In genomic region chr13:95677564-95678386, GRCh38 we compare ENCODE assay signal across 8 cellular contexts. TPM values are rescaled to one million over a fixed set of nuclear protein-coding genes. Genes with fewer than 3 reads are reported as not detected.
A peak's percentile ranks its signal among the peaks of the same experiment; 100 is the strongest.
DNase-seq lines count a peak whose midpoint lies in the region; ATAC-seq, FAIRE-seq and TF ChIP-seq lines count a peak whose summit lies in the region.

No MANE protein-coding gene starts in this region.

- H3K27ac ChIP-seq in SU-DHL-6 (ENCODE audit: low read depth, low read length): peak overlapping the region; percentile 45; the same call in 1 of the 2 replicates

- TF ChIP-seq POLR2A in H54 (IDR thresholded peaks at IDR 0.05; ENCODE audit: low read depth, low read length) (no peak), erythroblast (IDR thresholded peaks at IDR 0.05; ENCODE audit: low read length) (no peak)

- peaks cover 11% of the 10 kb centered on the region; the same call in 1 of the 2 replicates for H3F3A ChIP-seq in SU-DHL-6 (ENCODE audit: insufficient read depth)

- H3K36me3 Mint-ChIP-seq in nephron (ENCODE audit: low read depth): peaks cover 41% of the 10 kb centered on the region

- H3K36me3 ChIP-seq in BJ (ENCODE audit: control insufficient read depth, insufficient read depth, low read length) (no peaks in the 10 kb centered on the region), SU-DHL-6 (ENCODE audit: low read length) (0 out of 2 replicates have a peak, but pooled peaks cover 1% of the 10 kb centered on the region)

- ATAC-seq in GM19351 (IDR thresholded peaks at IDR 0.05; ENCODE audit: unreplicated experiment) (no peak), HG03460 (IDR thresholded peaks at IDR 0.05; ENCODE audit: unreplicated experiment) (no peak)

- H3K9me3 ChIP-seq in SU-DHL-6 (ENCODE audit: insufficient read depth, low read length): no peaks in the 10 kb centered on the region

- no peak for TF ChIP-seq CTCF in BJ (IDR thresholded peaks at IDR 0.05; ENCODE audit: insufficient read depth, low read depth, low read length)
- TF ChIP-seq CTCF in SU-DHL-6 (IDR thresholded peaks at IDR 0.05; ENCODE audit: insufficient read depth, low read length, poor library complexity, severe bottlenecking): no peak
- no peak for TF ChIP-seq CTCF in nephron (IDR thresholded peaks at IDR 0.05; ENCODE audit: unreplicated experiment in 3 of 3)

- H3K4me2 ChIP-seq in SU-DHL-6 (ENCODE audit: low read depth, low read length, poor library complexity, severe bottlenecking): peak overlapping the region; percentile 82

- peaks cover 22% of the 10 kb centered on the region; the same call in 1 of the 2 replicates for H4K20me1 ChIP-seq in SU-DHL-6 (ENCODE audit: low read depth, low read length)

- no peaks in the 10 kb centered on the region for H3K27me3 ChIP-seq in BJ (ENCODE audit: control insufficient read depth, insufficient read depth, low read length)
- no peaks in the 10 kb centered on the region for H3K27me3 ChIP-seq in SU-DHL-6 (ENCODE audit: low read length)

- H3K79me2 ChIP-seq in SU-DHL-6 (ENCODE audit: insufficient read depth, low read length): peaks cover 63% of the 10 kb centered on the region

- CTCF ChIA-PET in BJ (lab: Yijun Ruan, JAX): interaction anchor here (0.7 kb wide), 1 partner anchor 18 kb away, joined by 5 read pairs; no protein-coding TSS in a partner anchor

- H3K27me3 Mint-ChIP-seq in nephron (ENCODE audit: low read depth): no peaks in the 10 kb centered on the region

- peak; percentile 95 for FAIRE-seq in H54 (lab: Jason Lieb, UNC)

- peak overlapping the region; percentile 88 to 95 (median 94) for H3K27ac Mint-ChIP-seq in nephron

- peaks cover 21% of the 10 kb centered on the region for H3K9me3 Mint-ChIP-seq in nephron

- H3K4me3 ChIP-seq in BJ (ENCODE audit: low read depth, low read length): peak overlapping the region; percentile 94
- peak overlapping the region; percentile 97 for H3K4me3 ChIP-seq in SU-DHL-6 (ENCODE audit: insufficient read depth, low read length, poor library complexity, severe bottlenecking)

- POLR2A ChIA-PET in BJ (lab: Charles Lee): interaction anchor here (0.5 kb wide), 1 partner anchor 27 kb away, joined by 17 read pairs; no protein-coding TSS in a partner anchor

- H3K9ac ChIP-seq in SU-DHL-6 (ENCODE audit: low read length): peak overlapping the region; percentile 97

- no peaks in the 10 kb centered on the region for H3K9me2 ChIP-seq in SU-DHL-6 (replicated peaks; ENCODE audit: insufficient read depth, low read length)

- peaks cover 51% of the 10 kb centered on the region for H3K4me1 Mint-ChIP-seq in nephron

- H2AFZ ChIP-seq in SU-DHL-6 (ENCODE audit: low read depth, low read length, severe bottlenecking): peak overlapping the region; percentile 85

- DNase-seq in BJ (ENCODE audit: low read depth): no peak
- peak; percentile 19 for DNase-seq in H54 (ENCODE audit: insufficient read length, low spot score)
- peak; percentile 45 to 67 for DNase-seq in erythroblast (lab: John Stamatoyannopoulos, UW)
- DNase-seq in activated effector memory CD4-positive, alpha-beta T cell treated with anti-CD3 and anti-CD28 coated beads, Interleukin-2, amount 50 U/mL, for 16 hours: no peak

- H3K4me3 Mint-ChIP-seq in nephron: peak overlapping the region; percentile 97 to 98 (median 98)

RNA-seq across cellular contexts. Expression of gene DNAJC3, which starts 0.8 kb away (rescaled TPM):
- polyA plus RNA-seq in BJ (2011; rRNA removed): 10.6 and 19.9 TPM in 2 replicates
- 18.7 and 19.4 TPM in 2 replicates for polyA minus RNA-seq in BJ (2011; rRNA and poly(A)+ RNA removed)

RNA-seq across cellular contexts. Expression of gene DZIP1, which starts 33.3 kb away (rescaled TPM):
- 11.4 and 15.7 TPM in 2 replicates for polyA plus RNA-seq in BJ (2011; rRNA removed)
- 13.8 and 15.5 TPM in 2 replicates for polyA minus RNA-seq in BJ (2011; rRNA and poly(A)+ RNA removed)

Comparison
In these comparisons a context has a peak if more than half of its experiments do, and no peak if none do; other contexts are left out.
1. DNase-seq: peak in H54 (single experiment) and erythroblast (2 of 2); none in BJ (single experiment) and activated effector memory CD4-positive, alpha-beta T cell treated with anti-CD3 and anti-CD28 coated beads, Interleukin-2, amount 50 U/mL, for 16 hours (single experiment).